Comparison of ENCODE assay signal across 11 cellular contexts in the genomic region with DNA sequence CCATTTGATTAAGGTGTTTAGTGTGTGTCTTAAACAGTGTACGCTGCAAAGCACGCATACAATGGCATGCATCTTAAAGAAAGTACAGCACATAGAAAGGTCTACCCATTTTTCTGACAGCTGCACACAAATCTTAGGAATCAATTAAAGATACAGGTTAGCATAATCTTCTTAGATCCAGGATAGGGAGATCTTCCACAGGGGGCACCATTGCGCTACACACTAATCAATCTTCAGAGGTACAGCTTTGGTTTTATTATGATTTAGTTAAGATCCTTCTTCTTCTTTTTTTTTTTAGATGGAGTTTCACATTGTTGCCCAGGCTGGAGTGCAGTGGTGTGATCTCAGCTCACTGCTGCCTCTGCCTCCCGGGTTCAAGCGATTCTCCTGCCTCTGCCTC.
DNase-seq lines count a peak whose midpoint lies in the region; ATAC-seq and TF ChIP-seq lines count a peak whose summit lies in the region.
"Had no signal": no experiment of that assay in that cellular context is flagged by ENCODE, and none has a peak within 500 bp of the region (broad histone marks: within the 10 kb centered on the region; RNA-seq: fewer than 3 reads in every experiment).

No MANE protein-coding gene starts in this region.

- H4K20me1 ChIP-seq in neural cell (ENCODE audit: insufficient read depth): no peaks in the 10 kb centered on the region

- TF ChIP-seq CTCF in neural cell (IDR thresholded peaks at IDR 0.05; ENCODE audit: poor library complexity, severe bottlenecking): peak; percentile 34

- ATAC-seq in GM18511 (IDR thresholded peaks at IDR 0.05; ENCODE audit: unreplicated experiment): no peak
- ATAC-seq: activated naive CD4-positive, alpha-beta T cell treated with anti-CD3 and anti-CD28 coated beads, Interleukin-2, amount 50 U/mL, for 72 hours had no signal

- no peaks in the 10 kb centered on the region for H3K9me2 ChIP-seq in neural cell (ENCODE audit: insufficient read depth, low read length)

- no peaks in the 10 kb centered on the region for H3F3A ChIP-seq in neural cell (ENCODE audit: insufficient read depth, low read length, poor library complexity, severe bottlenecking)

- H3K9ac ChIP-seq in neural cell (ENCODE audit: low read length): no peak overlapping the region

- no peaks in the 10 kb centered on the region for H3K27me3 ChIP-seq in neural cell (ENCODE audit: insufficient read depth, low read depth, low read length)

- TF ChIP-seq EP300 in neural cell (conservative IDR thresholded peaks at IDR 0.05; ENCODE audit: poor library complexity, severe bottlenecking): no peak

- H3K36me3 ChIP-seq in neural cell (ENCODE audit: insufficient read depth, low read length): no peaks in the 10 kb centered on the region

- no peak overlapping the region for H3K4me3 ChIP-seq in neural cell (ENCODE audit: low read length)

- DNase-seq in SIG-M5 treated with dmso at 0.1 percent for 504 hours (lab: John Stamatoyannopoulos, UW; ENCODE audit: unreplicated experiment) (peak; percentile 4), SIG-M5 (lab: John Stamatoyannopoulos, UW) (no peak), M059J (ENCODE audit: low read depth) (peak; percentile 32), amniotic epithelial cell (ENCODE audit: low read depth) (peak; percentile 8), LoVo (ENCODE audit: low spot score) (no peak)
- DNase-seq in activated CD4-positive, CD25-positive, alpha-beta regulatory T cell (lab: John Stamatoyannopoulos, UW): no peak
- DNase-seq: C1 segment of cervical spinal cord, hypothalamus had no signal

- no peak for TF ChIP-seq RAD21 in neural cell (conservative IDR thresholded peaks at IDR 0.05)

- H2AFZ ChIP-seq in neural cell (ENCODE audit: low read depth, low read length): no peak overlapping the region

- H3K27ac ChIP-seq in neural cell (ENCODE audit: low read length): no peak overlapping the region

- no peaks in the 10 kb centered on the region for H3K79me2 ChIP-seq in neural cell (replicated peaks; ENCODE audit: insufficient read depth, low read length)

- no peaks in the 10 kb centered on the region for H3K9me3 ChIP-seq in neural cell (ENCODE audit: low read length)

- H3K4me2 ChIP-seq in neural cell (ENCODE audit: low read length): no peak overlapping the region

TF ChIP-seq in neural cell, 6 proteins besides CTCF, POLR2A, EP300 and RAD21:
- TF ChIP-seq SMC3 (conservative IDR thresholded peaks at IDR 0.05; ENCODE audit: poor library complexity) (no peak), TAF1 (IDR thresholded peaks at IDR 0.05; ENCODE audit: low read depth) (no peak), POLR2AphosphoS5 (IDR thresholded peaks at IDR 0.05) (no peak), MXI1 (conservative IDR thresholded peaks at IDR 0.05; ENCODE audit: poor library complexity, severe bottlenecking) (no peak), EZH2 (IDR thresholded peaks at IDR 0.05; ENCODE audit: borderline replicate concordance, insufficient read depth, low read length, poor library complexity, severe bottlenecking) (no peak)
- TF ChIP-seq, protein P1, sequence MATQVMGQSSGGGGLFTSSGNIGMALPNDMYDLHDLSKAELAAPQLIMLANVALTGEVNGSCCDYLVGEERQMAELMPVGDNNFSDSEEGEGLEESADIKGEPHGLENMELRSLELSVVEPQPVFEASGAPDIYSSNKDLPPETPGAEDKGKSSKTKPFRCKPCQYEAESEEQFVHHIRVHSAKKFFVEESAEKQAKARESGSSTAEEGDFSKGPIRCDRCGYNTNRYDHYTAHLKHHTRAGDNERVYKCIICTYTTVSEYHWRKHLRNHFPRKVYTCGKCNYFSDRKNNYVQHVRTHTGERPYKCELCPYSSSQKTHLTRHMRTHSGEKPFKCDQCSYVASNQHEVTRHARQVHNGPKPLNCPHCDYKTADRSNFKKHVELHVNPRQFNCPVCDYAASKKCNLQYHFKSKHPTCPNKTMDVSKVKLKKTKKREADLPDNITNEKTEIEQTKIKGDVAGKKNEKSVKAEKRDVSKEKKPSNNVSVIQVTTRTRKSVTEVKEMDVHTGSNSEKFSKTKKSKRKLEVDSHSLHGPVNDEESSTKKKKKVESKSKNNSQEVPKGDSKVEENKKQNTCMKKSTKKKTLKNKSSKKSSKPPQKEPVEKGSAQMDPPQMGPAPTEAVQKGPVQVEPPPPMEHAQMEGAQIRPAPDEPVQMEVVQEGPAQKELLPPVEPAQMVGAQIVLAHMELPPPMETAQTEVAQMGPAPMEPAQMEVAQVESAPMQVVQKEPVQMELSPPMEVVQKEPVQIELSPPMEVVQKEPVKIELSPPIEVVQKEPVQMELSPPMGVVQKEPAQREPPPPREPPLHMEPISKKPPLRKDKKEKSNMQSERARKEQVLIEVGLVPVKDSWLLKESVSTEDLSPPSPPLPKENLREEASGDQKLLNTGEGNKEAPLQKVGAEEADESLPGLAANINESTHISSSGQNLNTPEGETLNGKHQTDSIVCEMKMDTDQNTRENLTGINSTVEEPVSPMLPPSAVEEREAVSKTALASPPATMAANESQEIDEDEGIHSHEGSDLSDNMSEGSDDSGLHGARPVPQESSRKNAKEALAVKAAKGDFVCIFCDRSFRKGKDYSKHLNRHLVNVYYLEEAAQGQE (IDR thresholded peaks at IDR 0.05; ENCODE audit: borderline replicate concordance): no peak

Comparison
In these comparisons a context has a peak if more than half of its experiments do, and no peak if none do; other contexts are left out.
1. DNase-seq: peak in SIG-M5 treated with dmso at 0.1 percent for 504 hours (single experiment), M059J (single experiment) and amniotic epithelial cell (single experiment); none in SIG-M5 (single experiment), activated CD4-positive, CD25-positive, alpha-beta regulatory T cell (0 of 4) and LoVo (single experiment).